11 cellular contexts compared by ENCODE assay signal in genomic region chr16:54657058-54657708, GRCh38.
DNase-seq lines count a peak whose midpoint lies in the region; ATAC-seq, FAIRE-seq and TF ChIP-seq lines count a peak whose summit lies in the region.
"Had no signal": no experiment of that assay in that cellular context is flagged by ENCODE, and none has a peak within 500 bp of the region (broad histone marks: within the 10 kb centered on the region; RNA-seq: fewer than 3 reads in every experiment).

No MANE protein-coding gene starts in this region.

- H3K27ac Mint-ChIP-seq in WTC11 (no peak overlapping the region), chondrocyte (ENCODE audit: unreplicated experiment) (no peak overlapping the region)
- H3K27ac Mint-ChIP-seq: activated CD4-positive, alpha-beta T cell treated with anti-CD3 and anti-CD28 coated beads, Interleukin-2, amount 10 ng/mL, durations not matched to agents 7 days and 5 days had no signal

- H3K27me3 Mint-ChIP-seq in WTC11 (ENCODE audit: low read depth) = peaks cover 50% of the 10 kb centered on the region
- H3K27me3 Mint-ChIP-seq in chondrocyte (ENCODE audit: low read depth) = peaks cover 15% of the 10 kb centered on the region

- FAIRE-seq in urothelium cell line (lab: Jason Lieb, UNC) = no peak
- FAIRE-seq: A204.1 had no signal

- peaks cover 52% of the 10 kb centered on the region for H3K4me1 Mint-ChIP-seq in WTC11
- peaks cover 12% of the 10 kb centered on the region for H3K4me1 Mint-ChIP-seq in chondrocyte (ENCODE audit: low read depth)
- H3K4me1 Mint-ChIP-seq: activated CD4-positive, alpha-beta T cell treated with anti-CD3 and anti-CD28 coated beads, Interleukin-2, amount 10 ng/mL, durations not matched to agents 7 days and 5 days had no signal

- H3K36me3 Mint-ChIP-seq in WTC11 = peaks cover 8% of the 10 kb centered on the region
- no peaks in the 10 kb centered on the region for H3K36me3 Mint-ChIP-seq in chondrocyte (ENCODE audit: low read depth)

- TF ChIP-seq CTCF in WTC11 (IDR thresholded peaks at IDR 0.05) (no peak), chondrocyte (IDR thresholded peaks at IDR 0.05) (no peak)

- CTCF ChIA-PET in WTC11 (lab: Charles Lee) = interaction anchor here (1.1 kb wide), 1 partner anchor 364 kb away, joined by 3 read pairs; no protein-coding TSS in a partner anchor

- POLR2A ChIA-PET in WTC11 (lab: Charles Lee) = no interaction called here

- ATAC-seq in WTC11 (peak; percentile 51), HG03442 (IDR thresholded peaks at IDR 0.05; ENCODE audit: unreplicated experiment) (no peak), GM21423 (IDR thresholded peaks at IDR 0.05; ENCODE audit: unreplicated experiment) (no peak)

- DNase-seq in NCI-H2029 (lab: John Stamatoyannopoulos, UW) (peak; percentile 3), NCI-H2029 treated with DMSO at 0.1 percent for 48 hours (lab: John Stamatoyannopoulos, UW) (no peak), WTC11 (ENCODE audit: low spot score) (no peak), kidney glomerular epithelial cell (lab: John Stamatoyannopoulos, UW) (peak; percentile 5), urothelium cell line (ENCODE audit: low spot score) (peak; percentile 33), chondrocyte (ENCODE audit: low spot score) (no peak)
- DNase-seq: activated CD4-positive, alpha-beta T cell treated with anti-CD3 and anti-CD28 coated beads, Interleukin-2, amount 10 ng/mL, durations not matched to agents 7 days and 5 days; SHP77 had no signal

- H3K9me3 Mint-ChIP-seq in WTC11 (peaks cover 15% of the 10 kb centered on the region), chondrocyte (ENCODE audit: low read depth) (peaks cover 6% of the 10 kb centered on the region)
- H3K9me3 Mint-ChIP-seq: activated CD4-positive, alpha-beta T cell treated with anti-CD3 and anti-CD28 coated beads, Interleukin-2, amount 10 ng/mL, durations not matched to agents 7 days and 5 days had no signal

- H3K4me3 Mint-ChIP-seq in WTC11 = no peak overlapping the region
- no peak overlapping the region for H3K4me3 Mint-ChIP-seq in chondrocyte (ENCODE audit: unreplicated experiment)
- H3K4me3 Mint-ChIP-seq: activated CD4-positive, alpha-beta T cell treated with anti-CD3 and anti-CD28 coated beads, Interleukin-2, amount 10 ng/mL, durations not matched to agents 7 days and 5 days had no signal

TF ChIP-seq in WTC11, 78 proteins besides CTCF, POLR2A, EP300 and RAD21:
- TF ChIP-seq E2F1 (CRISPR knock-in tag; IDR thresholded peaks at IDR 0.05) (no peak), SMAD4 (CRISPR knock-in tag; IDR thresholded peaks at IDR 0.05) (no peak), USF2 (CRISPR knock-in tag; IDR thresholded peaks at IDR 0.05) (peak; percentile 85), USF1 (CRISPR knock-in tag; IDR thresholded peaks at IDR 0.05) (peak; percentile 71), NR2C2 (CRISPR knock-in tag; IDR thresholded peaks at IDR 0.05) (no peak), ATF6 (CRISPR knock-in tag; IDR thresholded peaks at IDR 0.05) (no peak), E2F4 (CRISPR knock-in tag; IDR thresholded peaks at IDR 0.05; ENCODE audit: borderline replicate concordance, low read depth) (no peak), ZNF532 (CRISPR knock-in tag; IDR thresholded peaks at IDR 0.05; ENCODE audit: borderline replicate concordance) (no peak), ZNF423 (CRISPR knock-in tag; IDR thresholded peaks at IDR 0.05) (no peak), TCF7 (CRISPR knock-in tag; IDR thresholded peaks at IDR 0.05; ENCODE audit: low read depth) (no peak)
- TF ChIP-seq, protein P1, sequence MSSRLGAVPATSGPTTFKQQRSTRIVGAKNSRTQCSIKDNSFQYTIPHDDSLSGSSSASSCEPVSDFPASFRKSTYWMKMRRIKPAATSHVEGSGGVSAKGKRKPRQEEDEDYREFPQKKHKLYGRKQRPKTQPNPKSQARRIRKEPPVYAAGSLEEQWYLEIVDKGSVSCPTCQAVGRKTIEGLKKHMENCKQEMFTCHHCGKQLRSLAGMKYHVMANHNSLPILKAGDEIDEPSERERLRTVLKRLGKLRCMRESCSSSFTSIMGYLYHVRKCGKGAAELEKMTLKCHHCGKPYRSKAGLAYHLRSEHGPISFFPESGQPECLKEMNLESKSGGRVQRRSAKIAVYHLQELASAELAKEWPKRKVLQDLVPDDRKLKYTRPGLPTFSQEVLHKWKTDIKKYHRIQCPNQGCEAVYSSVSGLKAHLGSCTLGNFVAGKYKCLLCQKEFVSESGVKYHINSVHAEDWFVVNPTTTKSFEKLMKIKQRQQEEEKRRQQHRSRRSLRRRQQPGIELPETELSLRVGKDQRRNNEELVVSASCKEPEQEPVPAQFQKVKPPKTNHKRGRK (CRISPR knock-in tag; IDR thresholded peaks at IDR 0.05; ENCODE audit: borderline replicate concordance) = peak; percentile 92

Comparison
In these comparisons a context has a peak if more than half of its experiments do, and no peak if none do; other contexts are left out.
1. DNase-seq: peak in NCI-H2029 (single experiment), kidney glomerular epithelial cell (single experiment) and urothelium cell line (single experiment); none in NCI-H2029 treated with DMSO at 0.1 percent for 48 hours (single experiment), WTC11 (single experiment) and chondrocyte (single experiment).